28 cellular contexts compared by ENCODE assay signal in the genomic region with DNA sequence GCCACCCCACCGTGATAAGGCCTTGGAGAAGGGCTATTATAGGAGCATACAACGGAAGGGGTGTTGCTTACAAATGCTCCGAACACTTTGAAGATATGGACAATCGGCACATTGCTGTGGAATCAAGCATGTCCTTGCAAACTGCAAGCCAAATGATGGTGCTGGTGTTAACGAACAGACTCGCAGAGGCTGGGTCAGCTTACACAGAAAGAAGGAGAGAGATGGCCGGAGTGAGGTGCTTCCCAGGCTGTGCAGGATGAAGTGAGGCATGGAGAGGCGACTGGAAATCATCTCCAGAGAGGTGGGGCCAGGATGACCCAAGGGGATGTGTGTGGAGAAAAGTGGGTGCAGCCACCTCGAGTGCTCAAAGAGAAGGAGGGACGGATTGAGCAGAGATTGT. TPM values are rescaled to one million over a fixed set of nuclear protein-coding genes. Genes with fewer than 3 reads are reported as not detected.
DNase-seq lines count a peak whose midpoint lies in the region; ATAC-seq, FAIRE-seq and TF ChIP-seq lines count a peak whose summit lies in the region.
"Had no signal": no experiment of that assay in that cellular context is flagged by ENCODE, and none has a peak within 500 bp of the region (broad histone marks: within the 10 kb centered on the region; RNA-seq: fewer than 3 reads in every experiment).

No MANE protein-coding gene starts in this region.

- TF ChIP-seq EP300 in esophagus muscularis mucosa (IDR thresholded peaks at IDR 0.05), result no peak

- H3K9me3 ChIP-seq in esophagus muscularis mucosa (no peaks in the 10 kb centered on the region), heart left ventricle (no peaks in the 10 kb centered on the region)
- H3K9me3 ChIP-seq: A549; BE2C; BLaER1 treated with 17β-estradiol and CSF1 and Interleukin-3, amounts not matched to agents 10 nM and 100 nM; HAP-1 had no signal

- WGBS in esophagus muscularis mucosa, result 81% methylated on average over 10 of the region's 10 CpGs
- WGBS in heart left ventricle, 4 donors, result 83 to 86% (median 84%) methylated on average over 10 of the region's 10 CpGs

- H3K27me3 ChIP-seq in bronchial epithelial cell (ENCODE audit: control insufficient read depth, insufficient read depth, low read length) (no peaks in the 10 kb centered on the region), esophagus muscularis mucosa (peaks cover 0 to 5% (median 0%) of the 10 kb centered on the region in 4 donors), heart left ventricle (peaks cover 0 to 25% (median 0%) of the 10 kb centered on the region in 9 donors)
- H3K27me3 ChIP-seq: BE2C; BLaER1 treated with 17β-estradiol and CSF1 and Interleukin-3, amounts not matched to agents 10 nM and 100 nM had no signal

- no peak overlapping the region for H3K4me3 ChIP-seq in bronchial epithelial cell (ENCODE audit: low read depth, low read length)
- no peak overlapping the region for H3K4me3 ChIP-seq in esophagus muscularis mucosa
- no peak overlapping the region for H3K4me3 ChIP-seq in heart left ventricle
- H3K4me3 ChIP-seq: A549; BLaER1 treated with 17β-estradiol and CSF1 and Interleukin-3, amounts not matched to agents 10 nM and 100 nM; GM23338; HAP-1 had no signal

- intact Hi-C loops in activated T-helper 1 cell treated with anti-CD3 and anti-CD28 coated beads, Interleukin-12 subunit alpha, Interleukin-12 subunit beta, Interleukin-2, Interleukin-4 antibody, amounts not matched to agents 30 ng/mL and 10 ng/mL and 1 ng/mL, durations not matched to agents 14 hours and 24 hours and 36 hours (cut with micrococcal nuclease), result no loop called here
- intact Hi-C loops in esophagus muscularis mucosa (cut with DNase I) (no loop called here), heart left ventricle (cut with DNase I) (loop anchor here in 1 of 10 donors (10.0 kb wide), 1 partner anchor 505 kb away; no protein-coding TSS in a partner anchor)

- no peaks in the 10 kb centered on the region for H3K9me3 Mint-ChIP-seq in activated T-helper 1 cell treated with anti-CD3 and anti-CD28 coated beads, Interleukin-12 subunit alpha, Interleukin-12 subunit beta, Interleukin-2, Interleukin-4 antibody, amounts not matched to agents 30 ng/mL and 10 ng/mL and 1 ng/mL, durations not matched to agents 14 hours and 24 hours and 36 hours
- no peaks in the 10 kb centered on the region for H3K9me3 Mint-ChIP-seq in osteocyte (ENCODE audit: unreplicated experiment)
- H3K9me3 Mint-ChIP-seq: CD4-positive, alpha-beta T cell; GM23338; HFFc6 had no signal

- ATAC-seq in heart left ventricle, result no peak
- ATAC-seq: A549, GM23338 had no signal

- H3K27ac ChIP-seq in esophagus muscularis mucosa (replicated peaks in 1 of 4) (no peak overlapping the region), heart left ventricle (no peak overlapping the region)
- H3K27ac ChIP-seq: A549 had no signal

- H3K27ac Mint-ChIP-seq in activated T-helper 1 cell treated with anti-CD3 and anti-CD28 coated beads, Interleukin-12 subunit alpha, Interleukin-12 subunit beta, Interleukin-2, Interleukin-4 antibody, amounts not matched to agents 30 ng/mL and 10 ng/mL and 1 ng/mL, durations not matched to agents 14 hours and 24 hours and 36 hours, result peak overlapping the region; percentile 21
- H3K27ac Mint-ChIP-seq in osteocyte (ENCODE audit: unreplicated experiment), result no peak overlapping the region
- H3K27ac Mint-ChIP-seq: CD4-positive, alpha-beta T cell; GM23338; HFFc6 had no signal

- H3K4me3 Mint-ChIP-seq in activated T-helper 1 cell treated with anti-CD3 and anti-CD28 coated beads, Interleukin-12 subunit alpha, Interleukin-12 subunit beta, Interleukin-2, Interleukin-4 antibody, amounts not matched to agents 30 ng/mL and 10 ng/mL and 1 ng/mL, durations not matched to agents 14 hours and 24 hours and 36 hours, result no peak overlapping the region
- H3K4me3 Mint-ChIP-seq in osteocyte (ENCODE audit: unreplicated experiment), result no peak overlapping the region
- H3K4me3 Mint-ChIP-seq: CD14-positive monocyte; CD4-positive, alpha-beta T cell; CD8-positive, alpha-beta memory T cell; GM23338; HFFc6 had no signal

- no peaks in the 10 kb centered on the region for H3K36me3 Mint-ChIP-seq in activated T-helper 1 cell treated with anti-CD3 and anti-CD28 coated beads, Interleukin-12 subunit alpha, Interleukin-12 subunit beta, Interleukin-2, Interleukin-4 antibody, amounts not matched to agents 30 ng/mL and 10 ng/mL and 1 ng/mL, durations not matched to agents 14 hours and 24 hours and 36 hours (ENCODE audit: low read depth)
- no peaks in the 10 kb centered on the region for H3K36me3 Mint-ChIP-seq in osteocyte (ENCODE audit: unreplicated experiment)
- H3K36me3 Mint-ChIP-seq: CD14-positive monocyte; CD8-positive, alpha-beta memory T cell had no signal

- H3K36me3 ChIP-seq in bronchial epithelial cell (ENCODE audit: control insufficient read depth, insufficient read depth, low read length) (no peaks in the 10 kb centered on the region), esophagus muscularis mucosa (no peaks in the 10 kb centered on the region), heart left ventricle (no peaks in the 10 kb centered on the region)
- H3K36me3 ChIP-seq: BE2C; BLaER1 treated with 17β-estradiol and CSF1 and Interleukin-3, amounts not matched to agents 10 nM and 100 nM; HAP-1 had no signal

- no peak for DNase-seq in activated T-helper 1 cell treated with anti-CD3 and anti-CD28 coated beads, Interleukin-12 subunit alpha, Interleukin-12 subunit beta, Interleukin-2, Interleukin-4 antibody, amounts not matched to agents 30 ng/mL and 10 ng/mL and 1 ng/mL, durations not matched to agents 14 hours and 24 hours and 36 hours (ENCODE audit: low spot score)
- DNase-seq in bronchial epithelial cell (ENCODE audit: low read depth), result no peak
- DNase-seq in esophagus muscularis mucosa (ENCODE audit: extremely low spot score), result peak; percentile 75
- peak; percentile 62 for DNase-seq in osteocyte (ENCODE audit: extremely low spot score, unreplicated experiment)
- no peak for DNase-seq in GDM1 (lab: John Stamatoyannopoulos, UW)
- no peak for DNase-seq in T-helper 9 cell
- DNase-seq in amniotic stem cell (lab: John Stamatoyannopoulos, UW), result no peak
- no peak for DNase-seq in heart left ventricle
- DNase-seq: 8988T; ACHN; AML-193; BE2C; CD4-positive, alpha-beta T cell; CD8-positive, alpha-beta memory T cell; DMS 273 treated with DMSO at 0.1 percent for 48 hours; DMS79; EL; GF-D8; HFFc6 had no signal

- peaks cover 0 to 2% (median 0%) of the 10 kb centered on the region in 4 donors for H3K4me1 ChIP-seq in esophagus muscularis mucosa
- H3K4me1 ChIP-seq in heart left ventricle, result no peaks in the 10 kb centered on the region
- H3K4me1 ChIP-seq: A549, BE2C, HAP-1 had no signal

- no peak for TF ChIP-seq CTCF in bronchial epithelial cell (IDR thresholded peaks at IDR 0.05; ENCODE audit: insufficient read depth, low read length, severe bottlenecking)
- no peak for TF ChIP-seq CTCF in esophagus muscularis mucosa (IDR thresholded peaks at IDR 0.05)
- no peak for TF ChIP-seq CTCF in osteocyte (IDR thresholded peaks at IDR 0.05)
- TF ChIP-seq CTCF in heart left ventricle (IDR thresholded peaks at IDR 0.05), result no peak

- peaks cover 56% of the 10 kb centered on the region for H3K27me3 Mint-ChIP-seq in activated T-helper 1 cell treated with anti-CD3 and anti-CD28 coated beads, Interleukin-12 subunit alpha, Interleukin-12 subunit beta, Interleukin-2, Interleukin-4 antibody, amounts not matched to agents 30 ng/mL and 10 ng/mL and 1 ng/mL, durations not matched to agents 14 hours and 24 hours and 36 hours (ENCODE audit: insufficient read depth)
- peaks cover 92% of the 10 kb centered on the region for H3K27me3 Mint-ChIP-seq in osteocyte (ENCODE audit: unreplicated experiment)

- peak; percentile 18 for FAIRE-seq in bronchial epithelial cell (lab: Jason Lieb, UNC)
- FAIRE-seq: A549, D721Med, GM18507, GM19239, H54 had no signal

- H3K4me1 Mint-ChIP-seq in activated T-helper 1 cell treated with anti-CD3 and anti-CD28 coated beads, Interleukin-12 subunit alpha, Interleukin-12 subunit beta, Interleukin-2, Interleukin-4 antibody, amounts not matched to agents 30 ng/mL and 10 ng/mL and 1 ng/mL, durations not matched to agents 14 hours and 24 hours and 36 hours (ENCODE audit: low read depth), result peaks cover 27% of the 10 kb centered on the region
- H3K4me1 Mint-ChIP-seq in osteocyte (ENCODE audit: unreplicated experiment), result no peaks in the 10 kb centered on the region
- H3K4me1 Mint-ChIP-seq: CD8-positive, alpha-beta memory T cell had no signal

- TF ChIP-seq POLR2A in esophagus muscularis mucosa (IDR thresholded peaks at IDR 0.05; ENCODE audit: low read depth) (no peak), heart left ventricle (IDR thresholded peaks at IDR 0.05) (no peak)

RNA-seq across cellular contexts. Expression of gene HSPH1, which starts 42.2 kb away (rescaled TPM):
- total RNA-seq in activated T-helper 1 cell treated with anti-CD3 and anti-CD28 coated beads, Interleukin-12 subunit alpha, Interleukin-12 subunit beta, Interleukin-2, Interleukin-4 antibody, amounts not matched to agents 30 ng/mL and 10 ng/mL and 1 ng/mL, durations not matched to agents 14 hours and 24 hours and 36 hours, result 310 and 326 TPM in 2 replicates
- 26.3 and 32.4 TPM in 2 replicates for total RNA-seq in bronchial epithelial cell
- 10 to 100 TPM; 33.4 to 48.2 (median 42.1) TPM for total RNA-seq in esophagus muscularis mucosa
- 73.5 and 75.5 TPM in 2 replicates for total RNA-seq in osteocyte
- 10 to 100 TPM; 24.6 to 88.1 (median 44.5) TPM for total RNA-seq in heart left ventricle
- polyA plus RNA-seq in heart left ventricle, result 10 to 100 TPM; 32.5 to 55.3 TPM

Comparison
In these comparisons a context has a peak if more than half of its experiments do, and no peak if none do; other contexts are left out.
1. DNase-seq: peak in esophagus muscularis mucosa (single experiment) and osteocyte (single experiment); none in activated T-helper 1 cell treated with anti-CD3 and anti-CD28 coated beads, Interleukin-12 subunit alpha, Interleukin-12 subunit beta, Interleukin-2, Interleukin-4 antibody, amounts not matched to agents 30 ng/mL and 10 ng/mL and 1 ng/mL, durations not matched to agents 14 hours and 24 hours and 36 hours (single experiment), bronchial epithelial cell (single experiment), GDM1 (single experiment), T-helper 9 cell (single experiment), amniotic stem cell (single experiment) and heart left ventricle (0 of 5).